19 cellular contexts compared by ENCODE assay signal in the genomic region with DNA sequence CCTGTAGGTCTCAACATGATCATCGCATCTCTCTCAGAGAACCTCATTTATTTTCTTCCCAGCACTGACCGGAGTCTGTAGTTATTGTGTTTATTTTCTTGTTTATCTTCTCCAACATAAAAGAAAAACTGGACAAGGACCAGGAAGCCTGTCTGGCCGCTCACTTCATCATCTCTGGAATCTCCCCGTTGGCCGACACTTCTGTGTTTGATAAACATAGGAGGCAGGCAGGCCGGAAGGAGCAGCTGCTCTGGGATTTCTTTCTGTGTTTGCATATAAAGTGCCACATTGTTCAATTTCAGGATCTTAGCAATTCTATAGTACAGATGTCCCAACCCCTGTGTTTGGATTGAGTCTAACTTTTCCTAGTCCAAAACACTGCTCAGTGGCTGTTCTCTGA. TPM values are rescaled to one million over a fixed set of nuclear protein-coding genes. Genes with fewer than 3 reads are reported as not detected.
DNase-seq lines count a peak whose midpoint lies in the region; ATAC-seq and TF ChIP-seq lines count a peak whose summit lies in the region.
"Had no signal": no experiment of that assay in that cellular context is flagged by ENCODE, and none has a peak within 500 bp of the region (broad histone marks: within the 10 kb centered on the region; RNA-seq: fewer than 3 reads in every experiment).

No MANE protein-coding gene starts in this region.

- H3K4me1 Mint-ChIP-seq in CD14-positive monocyte = peaks cover 22% of the 10 kb centered on the region
- H3K4me1 Mint-ChIP-seq in activated T-cell treated with anti-CD3 and anti-CD28 coated beads, Interleukin-2, amount 50 U/mL, for 72 hours (ENCODE audit: low read depth) = peaks cover 5% of the 10 kb centered on the region

- H3K27me3 ChIP-seq in muscle layer of colon (ENCODE audit: control insufficient read depth in 1 of 2, insufficient read depth in 2 of 2, low read length in 2 of 2) (no peaks in the 10 kb centered on the region), gastrocnemius medialis (no peaks in the 10 kb centered on the region)

- in situ Hi-C loops in gastrocnemius medialis (cut with MboI; ENCODE audit: low sequenced_read_pairs in 4 of 4) = no loop called here
- in situ Hi-C loops in GM13977 (cut with MboI; ENCODE audit: low pct_unique_long_range_greater_than_20kb, low sequenced_read_pairs, unreplicated experiment) = no loop called here

- H3K9me3 Mint-ChIP-seq in CD14-positive monocyte = peaks cover 0 to 4% (median 2%) of the 10 kb centered on the region in 7 donors
- no peaks in the 10 kb centered on the region for H3K9me3 Mint-ChIP-seq in activated T-cell treated with anti-CD3 and anti-CD28 coated beads, Interleukin-2, amount 50 U/mL, for 72 hours

- peaks cover 0 to 3% (median 1%) of the 10 kb centered on the region in 3 donors for H3K27me3 Mint-ChIP-seq in CD14-positive monocyte (ENCODE audit: low read depth in 3 of 3)
- H3K27me3 Mint-ChIP-seq in activated T-cell treated with anti-CD3 and anti-CD28 coated beads, Interleukin-2, amount 50 U/mL, for 72 hours (ENCODE audit: low read depth) = no peaks in the 10 kb centered on the region

- peak overlapping the region; percentile 55 to 95 (median 82) for H3K27ac Mint-ChIP-seq in CD14-positive monocyte
- H3K27ac Mint-ChIP-seq in activated T-cell treated with anti-CD3 and anti-CD28 coated beads, Interleukin-2, amount 50 U/mL, for 72 hours = no peak overlapping the region

- intact Hi-C loops in CD14-positive monocyte (cut with micrococcal nuclease) = no loop called here
- intact Hi-C loops in gastrocnemius medialis (cut with DNase I; ENCODE audit: low total_unique reads) = loop anchor here (5.0 kb wide), 1 partner anchor 43 kb away; no protein-coding TSS in a partner anchor

- H3K4me3 ChIP-seq in muscle layer of colon (ENCODE audit: low read depth in 1 of 2, low read length in 2 of 2) (no peak overlapping the region), gastrocnemius medialis (no peak overlapping the region)

- peaks cover 36 to 40% of the 10 kb centered on the region in 2 donors for H3K36me3 Mint-ChIP-seq in CD14-positive monocyte
- H3K36me3 Mint-ChIP-seq in activated T-cell treated with anti-CD3 and anti-CD28 coated beads, Interleukin-2, amount 50 U/mL, for 72 hours (ENCODE audit: insufficient read depth in 2 of 2) = peaks cover 6 to 10% of the 10 kb centered on the region in 2 donors

- no peak overlapping the region for H3K9ac ChIP-seq in muscle layer of colon (ENCODE audit: low read length)

- no peak for DNase-seq in CD14-positive monocyte (ENCODE audit: low spot score)
- peak; percentile 8 for DNase-seq in dermis blood vessel endothelial cell
- DNase-seq in gastrocnemius medialis = no peak
- no peak for DNase-seq in ecto neural progenitor cell (ENCODE audit: low spot score)
- DNase-seq in GM13977 (ENCODE audit: low spot score) = no peak
- DNase-seq in activated T-cell treated with anti-CD3 and anti-CD28 coated beads, Interleukin-2, amount 50 U/mL, for 72 hours = no peak
- DNase-seq: COR-L47, DMS79 treated with DMSO at 0.1 percent for 48 hours, KG1, NCI-H1092 treated with DMSO at 0.1 percent for 48 hours, NCI-H1694, NCI-H2107, NCI-H446 treated with DMSO at 0.1 percent for 48 hours, NCI-H748 treated with DMSO at 0.1 percent for 48 hours had no signal

- peak overlapping the region; percentile 81 for H3K27ac ChIP-seq in muscle layer of colon (ENCODE audit: low read depth, low read length)
- H3K27ac ChIP-seq in gastrocnemius medialis = peak overlapping the region; percentile 8 to 54 (median 27)
- H3K27ac ChIP-seq: C4-2B had no signal

- ATAC-seq in gastrocnemius medialis (peak in 1 of 2 donors; percentile 35), GM18861 (IDR thresholded peaks at IDR 0.05; ENCODE audit: unreplicated experiment) (no peak)
- ATAC-seq in activated T-cell treated with anti-CD3 and anti-CD28 coated beads, Interleukin-2, amount 50 U/mL, for 72 hours (replicated peaks in 1 of 2) = no peak
- ATAC-seq: Panc1, Right ventricle myocardium inferior had no signal

- H3K4me1 ChIP-seq in muscle layer of colon (ENCODE audit: insufficient read depth, low read length) (peaks cover 30% of the 10 kb centered on the region), gastrocnemius medialis (no peaks in the 10 kb centered on the region)

- no peak overlapping the region for H3K4me3 Mint-ChIP-seq in CD14-positive monocyte
- H3K4me3 Mint-ChIP-seq in activated T-cell treated with anti-CD3 and anti-CD28 coated beads, Interleukin-2, amount 50 U/mL, for 72 hours = no peak overlapping the region

- H3K9me3 ChIP-seq in muscle layer of colon (ENCODE audit: low read length) = no peaks in the 10 kb centered on the region
- H3K9me3 ChIP-seq in gastrocnemius medialis = no peaks in the 10 kb centered on the region

- peaks cover 51% of the 10 kb centered on the region for H3K36me3 ChIP-seq in muscle layer of colon (ENCODE audit: insufficient read depth, low read length)
- peaks cover 33 to 100% of the 10 kb centered on the region in 2 donors for H3K36me3 ChIP-seq in gastrocnemius medialis

- TF ChIP-seq CTCF in CD14-positive monocyte (IDR thresholded peaks at IDR 0.05) (no peak), gastrocnemius medialis (IDR thresholded peaks at IDR 0.05 in 4 of 5, conservative IDR thresholded peaks at IDR 0.05 in 1 of 5) (no peak), GM13977 (IDR thresholded peaks at IDR 0.05; ENCODE audit: extremely low read depth, insufficient read depth, missing control alignments) (no peak)

- TF ChIP-seq POLR2A in gastrocnemius medialis (IDR thresholded peaks at IDR 0.05) = no peak

RNA-seq across cellular contexts. Expression of gene ACACB, which starts 53.3 kb away (rescaled TPM):
- 1 to 10 TPM in 1 of 2 donors, under 1 TPM in 1; 0.14 to 1.9 TPM for polyA plus RNA-seq in CD14-positive monocyte
- 6.0 and 8.8 TPM in 2 replicates for total RNA-seq in dermis blood vessel endothelial cell
- total RNA-seq in gastrocnemius medialis = 1,000 to 10,000 TPM in 1 of 4 donors, 100 to 1,000 TPM in 3; 595 to 1,103 (median 698) TPM
- 10 to 100 TPM; 10.2 to 12.2 TPM for total RNA-seq in activated T-cell treated with anti-CD3 and anti-CD28 coated beads, Interleukin-2, amount 50 U/mL, for 72 hours

Comparison
In these comparisons a context has a peak if more than half of its experiments do, and no peak if none do; other contexts are left out.
1. RNA of gene ACACB, which starts 53.3 kb away (total RNA-seq): 595 to 1,103 TPM in gastrocnemius medialis; 10.2 to 12.2 TPM in activated T-cell treated with anti-CD3 and anti-CD28 coated beads, Interleukin-2, amount 50 U/mL, for 72 hours and 6.0 to 8.8 TPM in dermis blood vessel endothelial cell; every median in the first group is over 10 times any median in the second.